In genomic region chr6:129499871-129500219, GRCh38 we compare ENCODE assay signal across 26 cellular contexts.
DNase-seq lines count a peak whose midpoint lies in the region; ATAC-seq, FAIRE-seq and TF ChIP-seq lines count a peak whose summit lies in the region.
"Had no signal": no experiment of that assay in that cellular context is flagged by ENCODE, and none has a peak within 500 bp of the region (broad histone marks: within the 10 kb centered on the region; RNA-seq: fewer than 3 reads in every experiment).

No MANE protein-coding gene starts in this region.

- no peaks in the 10 kb centered on the region for H3K36me3 ChIP-seq in GM23338 (ENCODE audit: insufficient read depth)
- H3K36me3 ChIP-seq in RWPE2 (ENCODE audit: low read depth), result no peaks in the 10 kb centered on the region
- H3K36me3 ChIP-seq: ascending aorta, left lung, uterus had no signal

- no peak for TF ChIP-seq RAD21 in A549 (conservative IDR thresholded peaks at IDR 0.05 in 1 of 2, IDR thresholded peaks at IDR 0.05 in 1 of 2)

- CTCF ChIA-PET in A549 (lab: Yijun Ruan, JAX), result interaction anchor here (0.6 to 1.3 kb wide), 8 partner anchors 12 to 866 kb away, joined by 3 to 8 read pairs (median 3); partner anchors contain the start of gene TMEM200A

- H3K79me2 ChIP-seq in GM23338 (replicated peaks; ENCODE audit: insufficient read depth), result no peaks in the 10 kb centered on the region

- H3K4me3 Mint-ChIP-seq in GM23338, result no peak overlapping the region
- H3K4me3 Mint-ChIP-seq: activated CD8-positive, alpha-beta memory T cell treated with anti-CD3 and anti-CD28 coated beads, Interleukin-2, amount 10 ng/mL, durations not matched to agents 7 days and 5 days; activated T-cell treated with anti-CD3 and anti-CD28 coated beads, Interleukin-2, amount 50 U/mL, for 4 hours; mesothelial cell of epicardium; T-helper 1 cell treated with Interleukin-12 subunit alpha and Interleukin-12 subunit beta and Interleukin-4 antibody, amounts not matched to agents 30 μg/mL and 1 μg/mL, for 36 hours had no signal

- TF ChIP-seq POLR2A in A549 (IDR thresholded peaks at IDR 0.05; ENCODE audit: low read length), result no peak

- peaks cover 1% of the 10 kb centered on the region for H3K27me3 Mint-ChIP-seq in GM23338 (ENCODE audit: insufficient read depth, low read depth, poor library complexity)
- H3K27me3 Mint-ChIP-seq: activated CD8-positive, alpha-beta memory T cell treated with anti-CD3 and anti-CD28 coated beads, Interleukin-2, amount 10 ng/mL, durations not matched to agents 7 days and 5 days; activated naive CD8-positive, alpha-beta T cell treated with anti-CD3 and anti-CD28 coated beads, Interleukin-2, amount 10 ng/mL, durations not matched to agents 7 days and 5 days; stimulated activated naive CD8-positive, alpha-beta T cell treated with anti-CD3 and anti-CD28 coated beads, Interleukin-15, Interleukin-2, amounts not matched to agents 100 ng/mL and 50 ng/mL, for 24 hours had no signal

- H3K9me3 Mint-ChIP-seq in GM23338, result no peaks in the 10 kb centered on the region
- H3K9me3 Mint-ChIP-seq: activated naive CD8-positive, alpha-beta T cell treated with anti-CD3 and anti-CD28 coated beads, Interleukin-2, amount 10 ng/mL, durations not matched to agents 7 days and 5 days; activated T-cell treated with anti-CD3 and anti-CD28 coated beads, Interleukin-2, amount 50 U/mL, for 4 hours; mesothelial cell of epicardium; stimulated activated naive CD8-positive, alpha-beta T cell treated with anti-CD3 and anti-CD28 coated beads, Interleukin-15, Interleukin-2, amounts not matched to agents 100 ng/mL and 50 ng/mL, for 24 hours; T-helper 1 cell treated with Interleukin-12 subunit alpha and Interleukin-12 subunit beta and Interleukin-4 antibody, amounts not matched to agents 30 μg/mL and 1 μg/mL, for 36 hours had no signal

- no peak for TF ChIP-seq EP300 in A549 (IDR thresholded peaks at IDR 0.05)

- 80% methylated on average over 4 of the region's 4 CpGs for WGBS in A549 (ENCODE audit: missing lambda C conversion rate)

- H3K9me3 ChIP-seq in A549 (no peaks in the 10 kb centered on the region), RWPE2 (ENCODE audit: severe bottlenecking) (no peaks in the 10 kb centered on the region)
- H3K9me3 ChIP-seq: ascending aorta, left lung, uterus had no signal

- H3K27ac Mint-ChIP-seq in GM23338, result no peak overlapping the region
- H3K27ac Mint-ChIP-seq: mesothelial cell of epicardium had no signal

- H3K4me1 Mint-ChIP-seq in GM23338, result peaks cover 31% of the 10 kb centered on the region

- TF ChIP-seq CTCF in A549 (IDR thresholded peaks at IDR 0.05) (no peak), GM23338 (conservative IDR thresholded peaks at IDR 0.05; ENCODE audit: low read depth in 2 of 2) (no peak), RWPE2 (IDR thresholded peaks at IDR 0.05; ENCODE audit: poor library complexity, severe bottlenecking) (no peak), foreskin keratinocyte (conservative IDR thresholded peaks at IDR 0.05) (no peak)

- ATAC-seq in A549 (no peak), GM23338 (no peak), RWPE2 (ENCODE audit: low read depth) (no peak), foreskin keratinocyte (no peak), HG03457 (IDR thresholded peaks at IDR 0.05; ENCODE audit: unreplicated experiment) (no peak), HG02885 (IDR thresholded peaks at IDR 0.05; ENCODE audit: poor library complexity, unreplicated experiment) (no peak)

- peaks cover 39% of the 10 kb centered on the region for H3K4me1 ChIP-seq in A549
- peaks cover 25% of the 10 kb centered on the region for H3K4me1 ChIP-seq in GM23338 (ENCODE audit: insufficient read depth)
- H3K4me1 ChIP-seq in RWPE2 (ENCODE audit: insufficient read depth, poor library complexity, severe bottlenecking), result peaks cover 57% of the 10 kb centered on the region
- peaks cover 64% of the 10 kb centered on the region for H3K4me1 ChIP-seq in foreskin keratinocyte
- H3K4me1 ChIP-seq: ascending aorta, uterus had no signal

- POLR2A ChIA-PET in A549 (lab: Yijun Ruan, JAX), result no interaction called here

- H3K27ac ChIP-seq in A549 (peak overlapping the region; percentile 66 to 83; a peak in 5 of 6 replicates), GM23338 (ENCODE audit: low read depth) (no peak overlapping the region; the same call in 1 of the 2 replicates), RWPE2 (ENCODE audit: poor library complexity, severe bottlenecking) (peak overlapping the region; percentile 95), foreskin keratinocyte (peak overlapping the region; percentile 98)
- H3K27ac ChIP-seq: ascending aorta, uterus had no signal

- no peak overlapping the region for H3K4me3 ChIP-seq in A549
- no peak overlapping the region for H3K4me3 ChIP-seq in GM23338
- H3K4me3 ChIP-seq in RWPE2 (ENCODE audit: severe bottlenecking), result no peak overlapping the region
- H3K4me3 ChIP-seq: ascending aorta, left lung, uterus had no signal

- DNase-seq in A549 (ENCODE audit: low read depth in 1 of 2, low spot score in 1 of 2), result no peak
- no peak for DNase-seq in GM23338 (ENCODE audit: low spot score)
- no peak for DNase-seq in RWPE2 (ENCODE audit: low spot score)
- DNase-seq in foreskin keratinocyte, result no peak
- DNase-seq in mesenteric fat pad (ENCODE audit: low spot score), result no peak
- no peak for DNase-seq in activated CD4-positive, alpha-beta T cell treated with anti-CD3 and anti-CD28 coated beads for 48 hours
- DNase-seq: activated CD4-positive, alpha-beta T cell treated with anti-CD3 and anti-CD28 coated beads, Interleukin-2, amount 50 U/mL, for 4 hours; activated CD8-positive, alpha-beta memory T cell treated with anti-CD3 and anti-CD28 coated beads, Interleukin-2, amount 10 ng/mL, durations not matched to agents 7 days and 5 days; activated gamma-delta T cell; activated naive CD8-positive, alpha-beta T cell treated with anti-CD3 and anti-CD28 coated beads, Interleukin-2, amount 10 ng/mL, durations not matched to agents 7 days and 5 days; activated T-cell treated with anti-CD3 and anti-CD28 coated beads, Interleukin-2, amount 50 U/mL, for 4 hours; caudate nucleus; DMS153; left lung; posterior cingulate gyrus; stimulated activated CD8-positive, alpha-beta memory T cell treated with anti-CD3 and anti-CD28 coated beads, Interleukin-4, amount 100 ng/mL, for 48 hours; uterus had no signal

- H3K36me3 Mint-ChIP-seq in GM23338 (ENCODE audit: low read depth), result no peaks in the 10 kb centered on the region
- H3K36me3 Mint-ChIP-seq: activated CD8-positive, alpha-beta memory T cell treated with anti-CD3 and anti-CD28 coated beads, Interleukin-2, amount 10 ng/mL, durations not matched to agents 7 days and 5 days; activated naive CD8-positive, alpha-beta T cell treated with anti-CD3 and anti-CD28 coated beads, Interleukin-2, amount 10 ng/mL, durations not matched to agents 7 days and 5 days had no signal

- H3K4me2 ChIP-seq in A549 (peak overlapping the region; percentile 85; the same call in 2 of the 3 replicates), GM23338 (no peak overlapping the region)

- H2AFZ ChIP-seq in GM23338, result peak overlapping the region; percentile 28

- no peaks in the 10 kb centered on the region for H4K20me1 ChIP-seq in GM23338 (replicated peaks; ENCODE audit: insufficient read depth)

- H3F3A ChIP-seq in GM23338 (replicated peaks; ENCODE audit: low read depth), result no peaks in the 10 kb centered on the region

- no peak for FAIRE-seq in A549 (lab: Jason Lieb, UNC)
- FAIRE-seq: GM18507, H54, islet of Langerhans had no signal

- H3K27me3 ChIP-seq in GM23338 (ENCODE audit: insufficient read depth), result no peaks in the 10 kb centered on the region
- H3K27me3 ChIP-seq in RWPE2 (ENCODE audit: insufficient read depth, poor library complexity, severe bottlenecking), result no peaks in the 10 kb centered on the region
- no peaks in the 10 kb centered on the region for H3K27me3 ChIP-seq in foreskin keratinocyte
- H3K27me3 ChIP-seq: ascending aorta, left lung, uterus had no signal

- no peaks in the 10 kb centered on the region for H3K9me2 ChIP-seq in GM23338 (ENCODE audit: insufficient read depth)

TF ChIP-seq in A549, 52 proteins besides CTCF, POLR2A, EP300 and RAD21 (continues in another document):
- no peak for TF ChIP-seq FOSB (CRISPR knock-in tag; IDR thresholded peaks at IDR 0.05)
- no peak for TF ChIP-seq BHLHE40 (IDR thresholded peaks at IDR 0.05; ENCODE audit: low read depth, low read length)
- TF ChIP-seq USF2 (IDR thresholded peaks at IDR 0.05), result no peak
- TF ChIP-seq GATA3 (IDR thresholded peaks at IDR 0.05; ENCODE audit: borderline replicate concordance), result no peak
- TF ChIP-seq MYC (IDR thresholded peaks at IDR 0.05; ENCODE audit: borderline replicate concordance, low read length), result no peak
- no peak for TF ChIP-seq KDM5A (IDR thresholded peaks at IDR 0.05)
- no peak for TF ChIP-seq TFCP2L1 (CRISPR knock-in tag; IDR thresholded peaks at IDR 0.05)

TF ChIP-seq in GM23338, 12 proteins besides CTCF, POLR2A, EP300 and RAD21 (continues in another document):
- TF ChIP-seq EZH2phosphoT487 (IDR thresholded peaks at IDR 0.05; ENCODE audit: unreplicated experiment), result no peak
- no peak for TF ChIP-seq REST (IDR thresholded peaks at IDR 0.05; ENCODE audit: unreplicated experiment)
- TF ChIP-seq STAT1 (IDR thresholded peaks at IDR 0.05; ENCODE audit: unreplicated experiment), result no peak
- no peak for TF ChIP-seq CREB1 (CRISPR knock-in tag; IDR thresholded peaks at IDR 0.05; ENCODE audit: low read depth)
- no peak for TF ChIP-seq ZNF331 (CRISPR knock-in tag; IDR thresholded peaks at IDR 0.05; ENCODE audit: low read depth)
- TF ChIP-seq EZH2 (IDR thresholded peaks at IDR 0.05; ENCODE audit: low read depth, unreplicated experiment), result no peak
